ENCODE assay signal across 8 cellular contexts in the genomic region with DNA sequence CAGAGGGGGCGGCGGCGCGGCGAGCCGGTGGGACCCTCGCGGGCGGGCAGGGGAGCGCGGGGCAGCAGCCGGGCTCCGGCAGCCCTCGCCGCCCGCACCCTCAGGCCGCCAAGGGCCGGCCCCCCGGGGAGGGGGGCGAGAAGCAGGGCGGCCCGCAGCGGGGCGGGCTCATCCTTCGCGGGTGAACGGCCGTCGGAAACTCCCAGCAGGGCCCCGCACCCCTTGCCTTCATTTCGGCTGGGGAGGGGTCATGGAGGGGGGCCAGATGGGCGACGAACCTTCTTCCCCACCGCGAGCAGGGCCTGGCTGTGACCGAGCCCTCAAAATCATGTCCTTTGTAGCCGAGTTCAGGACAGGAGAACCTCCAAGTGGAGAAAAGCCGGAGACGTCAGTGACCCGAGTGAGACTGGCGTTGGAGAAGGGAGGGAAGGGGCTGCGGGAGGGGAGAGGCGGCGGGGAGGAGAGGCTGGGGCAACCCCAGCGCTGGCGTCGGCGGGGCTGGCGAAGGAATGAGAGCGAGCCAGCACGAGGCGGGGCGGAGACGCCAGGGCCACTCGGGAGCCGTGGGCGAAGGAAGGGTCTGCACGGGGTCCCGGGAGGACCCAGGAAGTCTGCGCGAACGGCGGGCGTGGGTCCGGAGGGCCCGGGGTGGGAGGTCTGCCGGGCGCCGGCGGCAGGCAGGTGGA. TPM values are rescaled to one million over a fixed set of nuclear protein-coding genes. Genes with fewer than 3 reads are reported as not detected.
A peak's percentile ranks its signal among the peaks of the same experiment; 100 is the strongest.
DNase-seq lines count a peak whose midpoint lies in the region; ATAC-seq, FAIRE-seq and TF ChIP-seq lines count a peak whose summit lies in the region.

No MANE protein-coding gene starts in this region.

- H3K36me3 Mint-ChIP-seq in activated naive CD8-positive, alpha-beta T cell treated with anti-CD3 and anti-CD28 coated beads for 36 hours, result no peaks in the 10 kb centered on the region

- no peaks in the 10 kb centered on the region for H3K9me3 ChIP-seq in thymus (ENCODE audit: control insufficient read depth)

- H3K27ac ChIP-seq in thymus (ENCODE audit: low read depth), result peak overlapping the region; percentile 79

- 4% methylated on average over 70 of the region's 70 CpGs for WGBS in thymus

- H3K9me3 Mint-ChIP-seq in activated naive CD8-positive, alpha-beta T cell treated with anti-CD3 and anti-CD28 coated beads for 36 hours, result no peaks in the 10 kb centered on the region

- TF ChIP-seq CTCF in D721Med (IDR thresholded peaks at IDR 0.05; ENCODE audit: insufficient read depth, missing control alignments), result no peak

- H3K4me1 Mint-ChIP-seq in activated naive CD8-positive, alpha-beta T cell treated with anti-CD3 and anti-CD28 coated beads for 36 hours, result peaks cover 41% of the 10 kb centered on the region

- no peaks in the 10 kb centered on the region for H3K36me3 ChIP-seq in thymus (ENCODE audit: control insufficient read depth, insufficient read depth)

- peak; percentile 7 for ATAC-seq in HG03571 (IDR thresholded peaks at IDR 0.05; ENCODE audit: unreplicated experiment)

- in situ Hi-C loops in Caki2 (cut with HindIII; ENCODE audit: low pct_unique_long_range_greater_than_20kb, low sequenced_read_pairs), result loop anchor here (10.0 kb wide), 1 partner anchor 1026 kb away; no protein-coding TSS in a partner anchor

- peaks cover 18% of the 10 kb centered on the region for H3K4me1 ChIP-seq in thymus (ENCODE audit: control insufficient read depth, insufficient read depth, low read length)

- no peak for FAIRE-seq in D721Med (lab: Jason Lieb, UNC)

- DNase-seq in Caki2 (ENCODE audit: low read depth) (peak; percentile 79), islet precursor cell (peak; percentile 61), NCI-H1048 (lab: John Stamatoyannopoulos, UW) (no peak), GF-D8 (lab: John Stamatoyannopoulos, UW) (no peak), D721Med (ENCODE audit: insufficient read length, low spot score) (no peak)
- DNase-seq in activated naive CD8-positive, alpha-beta T cell treated with anti-CD3 and anti-CD28 coated beads for 36 hours, result no peak

- peak overlapping the region; percentile 70 for H3K4me3 Mint-ChIP-seq in activated naive CD8-positive, alpha-beta T cell treated with anti-CD3 and anti-CD28 coated beads for 36 hours

- peaks cover 71% of the 10 kb centered on the region for H3K27me3 Mint-ChIP-seq in activated naive CD8-positive, alpha-beta T cell treated with anti-CD3 and anti-CD28 coated beads for 36 hours

- no peak overlapping the region for H3K27ac Mint-ChIP-seq in activated naive CD8-positive, alpha-beta T cell treated with anti-CD3 and anti-CD28 coated beads for 36 hours

- H3K4me3 ChIP-seq in thymus (ENCODE audit: low read length), result peak overlapping the region; percentile 69

- peaks cover 89% of the 10 kb centered on the region for H3K27me3 ChIP-seq in thymus (ENCODE audit: control insufficient read depth, insufficient read depth)

RNA-seq across cellular contexts. Expression of a gene that starts 0.6 kb away (rescaled TPM):
- 73.5 and 88.4 TPM in 2 replicates for total RNA-seq in Caki2 (2014; rRNA removed; shearing (Covaris generic); ENCODE audit: low replicate concordance)
- not detected for total RNA-seq in activated naive CD8-positive, alpha-beta T cell treated with anti-CD3 and anti-CD28 coated beads for 36 hours
- polyA plus RNA-seq in thymus, result 17.3 TPM

Comparison
In these comparisons a context has a peak if more than half of its experiments do, and no peak if none do; other contexts are left out.
1. DNase-seq: peak in Caki2 (single experiment) and islet precursor cell (single experiment); none in activated naive CD8-positive, alpha-beta T cell treated with anti-CD3 and anti-CD28 coated beads for 36 hours (single experiment), NCI-H1048 (single experiment), GF-D8 (single experiment) and D721Med (single experiment).
2. RNA of a gene that starts 0.6 kb away (total RNA-seq): 73.5 to 88.4 TPM in Caki2; not detected in activated naive CD8-positive, alpha-beta T cell treated with anti-CD3 and anti-CD28 coated beads for 36 hours; every median in the first group is over 10 times any median in the second.